37 cellular contexts compared by ENCODE assay signal in the genomic region with DNA sequence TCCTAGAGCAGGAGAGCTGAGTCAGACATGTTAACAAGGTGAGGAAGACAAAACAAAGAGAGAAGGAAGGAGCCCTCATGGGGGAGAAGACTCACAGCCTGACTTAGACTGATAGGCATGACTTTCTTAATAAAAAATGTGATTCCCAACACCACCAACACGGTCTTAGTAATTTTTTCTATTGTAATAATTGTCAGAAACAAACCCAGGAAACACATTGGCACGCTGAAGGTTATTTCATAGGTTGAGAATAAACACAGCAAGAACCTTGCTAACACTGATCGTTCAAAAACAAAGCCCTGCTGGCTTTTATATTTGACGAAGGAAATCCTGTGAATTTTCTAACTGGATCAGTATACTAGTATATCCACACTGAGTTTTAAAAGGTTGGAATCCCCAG.
"Had no signal": no experiment of that assay in that cellular context is flagged by ENCODE, and none has a peak within 500 bp of the region (broad histone marks: within the 10 kb centered on the region; RNA-seq: fewer than 3 reads in every experiment).

No MANE protein-coding gene starts in this region.

- FAIRE-seq: astrocyte, RCC 7860 had no signal

- H3K27me3 Mint-ChIP-seq: activated B cell treated with CpG ODN at 0.5 μM for 24 hours; activated CD4-positive, alpha-beta memory T cell treated with anti-CD3 and anti-CD28 coated beads for 36 hours had no signal

- H3K27me3 ChIP-seq: adrenal gland, body of pancreas, breast epithelium had no signal

- H3K4me3 ChIP-seq: adrenal gland, body of pancreas, breast epithelium, PC-9 had no signal

- H3K4me1 ChIP-seq: adrenal gland, body of pancreas, breast epithelium had no signal

- H3K4me2 ChIP-seq: KMS-11, PC-9 had no signal

- DNase-seq: activated B cell treated with CpG ODN at 0.5 μM for 24 hours; activated CD4-positive, alpha-beta memory T cell treated with anti-CD3 and anti-CD28 coated beads for 36 hours; activated CD4-positive, alpha-beta T cell treated with anti-CD3 and anti-CD28 coated beads for 4 hours; activated CD4-positive, alpha-beta T cell treated with anti-CD3 and anti-CD28 coated beads, Interleukin-2, amount 50 U/mL, for 1 hour; activated CD4-positive, CD25-positive, alpha-beta regulatory T cell treated with anti-CD3 and anti-CD28 coated beads, Interleukin-2, amount 50 U/mL, for 72 hours; activated CD8-positive, alpha-beta memory T cell treated with anti-CD3 and anti-CD28 coated beads, Interleukin-2, amount 50 U/mL, for 4 hours; activated gamma-delta T cell treated with Interleukin-2 at 50 U/mL for 16 hours; activated naive CD4-positive, alpha-beta T cell treated with anti-CD3 and anti-CD28 coated beads for 36 hours; activated T-cell treated with anti-CD3 and anti-CD28 coated beads for 4 hours; activated T-cell treated with anti-CD3 and anti-CD28 coated beads, Interleukin-2, amount 50 U/mL, for 4 hours; adrenal gland; body of pancreas; caudate nucleus; NCI-H1092 treated with DMSO at 0.1 percent for 48 hours; NCI-H1417 treated with DMSO at 0.1 percent for 48 hours; NCI-H187 treated with DMSO at 0.1 percent for 48 hours; NCI-H2081; NCI-H2171 treated with DMSO at 0.1 percent for 48 hours; NCI-H510A; NCI-H526; NCI-H748 treated with DMSO at 0.1 percent for 48 hours; NK-92 treated with Interleukin-12 subunit alpha and Interleukin-12 subunit beta, amount 100 ng/mL, for 24 hours; PC-9; SIG-M5; SW 1271; T-helper 1 cell; T-helper 2 cell; T-helper 9 cell had no signal

- H3K36me3 Mint-ChIP-seq: activated CD4-positive, alpha-beta memory T cell treated with anti-CD3 and anti-CD28 coated beads for 36 hours; activated naive CD4-positive, alpha-beta T cell treated with anti-CD3 and anti-CD28 coated beads, Interleukin-2, amount 50 U/mL, for 72 hours had no signal

- H3K4me3 Mint-ChIP-seq: activated B cell treated with CpG ODN at 0.5 μM for 24 hours; activated CD4-positive, alpha-beta memory T cell treated with anti-CD3 and anti-CD28 coated beads for 36 hours; activated naive CD4-positive, alpha-beta T cell treated with anti-CD3 and anti-CD28 coated beads for 36 hours; activated T-cell treated with anti-CD3 and anti-CD28 coated beads, Interleukin-2, amount 50 U/mL, for 4 hours; activated T-helper 1 cell treated with anti-CD3 and anti-CD28 coated beads, Interleukin-12 subunit alpha, Interleukin-12 subunit beta, Interleukin-2, Interleukin-4 antibody, amounts not matched to agents 30 ng/mL and 10 ng/mL and 1 ng/mL, durations not matched to agents 14 hours and 24 hours and 36 hours had no signal

- H3K27ac Mint-ChIP-seq: activated B cell treated with CpG ODN at 0.5 μM for 24 hours; activated CD4-positive, alpha-beta memory T cell treated with anti-CD3 and anti-CD28 coated beads for 36 hours; activated naive CD4-positive, alpha-beta T cell treated with anti-CD3 and anti-CD28 coated beads for 36 hours; activated naive CD4-positive, alpha-beta T cell treated with anti-CD3 and anti-CD28 coated beads, Interleukin-2, amount 50 U/mL, for 72 hours; activated T-helper 1 cell treated with anti-CD3 and anti-CD28 coated beads, Interleukin-12 subunit alpha, Interleukin-12 subunit beta, Interleukin-2, Interleukin-4 antibody, amounts not matched to agents 30 ng/mL and 10 ng/mL and 1 ng/mL, durations not matched to agents 14 hours and 24 hours and 36 hours had no signal

- H3K4me1 Mint-ChIP-seq: activated B cell treated with CpG ODN at 0.5 μM for 24 hours had no signal

- H3K36me3 ChIP-seq: adrenal gland, breast epithelium had no signal

- H3K9me3 Mint-ChIP-seq: activated B cell treated with CpG ODN at 0.5 μM for 24 hours; activated CD4-positive, alpha-beta memory T cell treated with anti-CD3 and anti-CD28 coated beads for 36 hours; activated naive CD4-positive, alpha-beta T cell treated with anti-CD3 and anti-CD28 coated beads for 36 hours; activated naive CD4-positive, alpha-beta T cell treated with anti-CD3 and anti-CD28 coated beads, Interleukin-2, amount 50 U/mL, for 72 hours; activated T-helper 1 cell treated with anti-CD3 and anti-CD28 coated beads, Interleukin-12 subunit alpha, Interleukin-12 subunit beta, Interleukin-2, Interleukin-4 antibody, amounts not matched to agents 30 ng/mL and 10 ng/mL and 1 ng/mL, durations not matched to agents 14 hours and 24 hours and 36 hours had no signal

- ATAC-seq: activated T-cell treated with anti-CD3 and anti-CD28 coated beads, Interleukin-2, amount 50 U/mL, for 4 hours; body of pancreas; Right ventricle myocardium inferior had no signal

- H3K9ac ChIP-seq: KMS-11 had no signal

- H3K27ac ChIP-seq: adrenal gland, body of pancreas, breast epithelium, KMS-11, PC-9, RWPE1, VCaP had no signal

- H3K9me3 ChIP-seq: adrenal gland, body of pancreas, breast epithelium had no signal
